In genomic region chr12:69170293-69170692, GRCh38 we compare ENCODE assay signal across 17 cellular contexts.
"Had no signal": no experiment of that assay in that cellular context is flagged by ENCODE, and none has a peak within 500 bp of the region (broad histone marks: within the 10 kb centered on the region; RNA-seq: fewer than 3 reads in every experiment).

No MANE protein-coding gene starts in this region.

- H3K27me3 ChIP-seq: foreskin keratinocyte, right atrium auricular region, sigmoid colon had no signal

- H3K27me3 Mint-ChIP-seq: dendritic cell treated with granulocyte-macrophage colony-stimulating factor and Interleukin-4, amounts not matched to agents 40 ng/mL and 50 ng/mL, for 4 days had no signal

- H3K4me3 ChIP-seq: lung, right atrium auricular region, sigmoid colon, skin epidermis had no signal

- H3K36me3 ChIP-seq: right atrium auricular region, sigmoid colon had no signal

- H3K27ac ChIP-seq: foreskin keratinocyte, right atrium auricular region, sigmoid colon, skin epidermis had no signal

- ATAC-seq: foreskin keratinocyte, left colon, left ventricle myocardium superior had no signal

- H3K27ac Mint-ChIP-seq: dendritic cell treated with granulocyte-macrophage colony-stimulating factor and Interleukin-4, amounts not matched to agents 40 ng/mL and 50 ng/mL, for 4 days; naive B cell; nephron had no signal

- FAIRE-seq: colon, endothelial cell of umbilical vein had no signal

- H3K4me1 Mint-ChIP-seq: naive B cell, nephron had no signal

- H3K9me3 Mint-ChIP-seq: dendritic cell treated with granulocyte-macrophage colony-stimulating factor and Interleukin-4, amounts not matched to agents 40 ng/mL and 50 ng/mL, for 4 days had no signal

- H3K36me3 Mint-ChIP-seq: naive B cell had no signal

- H3K9me3 ChIP-seq: right atrium auricular region, sigmoid colon had no signal

- H3K4me1 ChIP-seq: foreskin keratinocyte, right atrium auricular region, sigmoid colon had no signal

- H3K4me3 Mint-ChIP-seq: dendritic cell treated with granulocyte-macrophage colony-stimulating factor and Interleukin-4, amounts not matched to agents 40 ng/mL and 50 ng/mL, for 4 days; nephron had no signal

- DNase-seq: erythroblast; foreskin keratinocyte; left colon; left ventricle myocardium superior; mesenchymal stem cell; naive B cell; sigmoid colon; stimulated activated CD4-positive, alpha-beta T cell treated with anti-CD3 and anti-CD28 coated beads, Interleukin-12 subunit alpha, Interleukin-12 subunit beta, amount 100 ng/mL, for 4 hours; stimulated activated naive CD4-positive, alpha-beta T cell treated with Interleukin-2 at 50 U/mL for 16 hours; trophoblast cell had no signal
